9 cellular contexts compared by ENCODE assay signal in the genomic region with DNA sequence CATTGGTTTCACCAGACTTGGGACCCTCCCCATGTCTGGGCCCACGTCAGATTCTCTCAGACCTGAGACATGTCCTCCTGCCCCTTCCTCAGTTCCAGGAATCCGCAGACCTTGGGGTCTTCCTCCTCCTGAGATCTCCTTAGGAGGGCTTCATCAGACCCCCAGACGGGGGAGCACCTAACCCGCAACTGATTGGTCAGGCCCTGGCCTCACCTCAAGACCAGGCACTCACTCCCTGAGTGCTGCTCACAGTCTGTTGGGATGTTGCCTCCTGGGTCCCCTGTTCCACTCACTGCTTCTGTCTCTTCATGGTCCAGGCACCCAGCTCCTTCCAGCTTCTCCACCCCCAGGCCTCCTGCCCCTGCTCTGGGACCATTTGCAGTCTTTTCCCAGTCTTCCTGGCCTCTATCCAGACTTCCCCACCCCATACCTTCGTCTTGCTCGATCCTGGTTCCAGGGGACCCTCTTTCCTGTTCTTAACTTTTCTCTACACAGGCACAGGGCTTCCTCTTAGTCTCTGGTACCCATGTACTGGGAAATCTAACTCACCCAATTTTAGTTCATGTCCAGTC. TPM values are rescaled to one million over a fixed set of nuclear protein-coding genes. Genes with fewer than 3 reads are reported as not detected.
DNase-seq lines count a peak whose midpoint lies in the region; ATAC-seq lines count a peak whose summit lies in the region.
"Had no signal": no experiment of that assay in that cellular context is flagged by ENCODE, and none has a peak within 500 bp of the region (broad histone marks: within the 10 kb centered on the region; RNA-seq: fewer than 3 reads in every experiment).

No MANE protein-coding gene starts in this region.

- H3K4me1 ChIP-seq in subcutaneous abdominal adipose tissue (ENCODE audit: control insufficient read depth in 5 of 5, insufficient read depth in 5 of 5, low read length in 5 of 5) = peaks cover 12 to 32% (median 31%) of the 10 kb centered on the region in 5 donors

- H3K9me3 Mint-ChIP-seq in T-helper 2 cell treated with Interferon-gamma antibody and Interleukin-4, amounts not matched to agents 5 μg/mL and 100 μg/mL, for 36 hours = no peaks in the 10 kb centered on the region
- no peaks in the 10 kb centered on the region for H3K9me3 Mint-ChIP-seq in activated T-helper 17 cell treated with anti-CD3 and anti-CD28 coated beads, Interleukin-2, amount 50 U/mL, for 72 hours
- H3K9me3 Mint-ChIP-seq in immature natural killer cell = no peaks in the 10 kb centered on the region

- H3K27ac Mint-ChIP-seq in T-helper 2 cell treated with Interferon-gamma antibody and Interleukin-4, amounts not matched to agents 5 μg/mL and 100 μg/mL, for 36 hours = peak overlapping the region; percentile 83
- peak overlapping the region; percentile 80 for H3K27ac Mint-ChIP-seq in activated T-helper 17 cell treated with anti-CD3 and anti-CD28 coated beads, Interleukin-2, amount 50 U/mL, for 72 hours
- H3K27ac Mint-ChIP-seq in immature natural killer cell = peak overlapping the region; percentile 81 to 95 (median 88)

- ATAC-seq in activated T-helper 17 cell treated with anti-CD3 and anti-CD28 coated beads, Interleukin-2, amount 50 U/mL, for 72 hours (replicated peaks) = no peak
- no peak for ATAC-seq in HG02759 (IDR thresholded peaks at IDR 0.05; ENCODE audit: unreplicated experiment)
- ATAC-seq in GM19023 (IDR thresholded peaks at IDR 0.05; ENCODE audit: unreplicated experiment) = no peak

- H3K27me3 ChIP-seq in subcutaneous abdominal adipose tissue (ENCODE audit: control insufficient read depth in 5 of 5, insufficient read depth in 4 of 5, low read length in 5 of 5) = no peaks in the 10 kb centered on the region

- peak overlapping the region; percentile 77 to 89 (median 81) for H3K9ac ChIP-seq in subcutaneous abdominal adipose tissue (ENCODE audit: low read length in 5 of 5)

- H3K4me3 ChIP-seq in subcutaneous abdominal adipose tissue (ENCODE audit: low read depth in 1 of 5, low read length in 5 of 5) = peak overlapping the region; percentile 83 to 95 (median 93)

- peaks cover 7% of the 10 kb centered on the region for H3K36me3 Mint-ChIP-seq in T-helper 2 cell treated with Interferon-gamma antibody and Interleukin-4, amounts not matched to agents 5 μg/mL and 100 μg/mL, for 36 hours (ENCODE audit: low read depth)
- peaks cover 7% of the 10 kb centered on the region for H3K36me3 Mint-ChIP-seq in activated T-helper 17 cell treated with anti-CD3 and anti-CD28 coated beads, Interleukin-2, amount 50 U/mL, for 72 hours (ENCODE audit: low read depth)
- H3K36me3 Mint-ChIP-seq in immature natural killer cell = peaks cover 0 to 7% (median 4%) of the 10 kb centered on the region in 3 donors

- H3K27me3 Mint-ChIP-seq in T-helper 2 cell treated with Interferon-gamma antibody and Interleukin-4, amounts not matched to agents 5 μg/mL and 100 μg/mL, for 36 hours (ENCODE audit: low read depth) = no peaks in the 10 kb centered on the region
- H3K27me3 Mint-ChIP-seq in activated T-helper 17 cell treated with anti-CD3 and anti-CD28 coated beads, Interleukin-2, amount 50 U/mL, for 72 hours = no peaks in the 10 kb centered on the region
- peaks cover 5 to 11% (median 8%) of the 10 kb centered on the region in 3 donors for H3K27me3 Mint-ChIP-seq in immature natural killer cell (ENCODE audit: low read depth in 3 of 3)

- H3K9me3 ChIP-seq in subcutaneous abdominal adipose tissue (ENCODE audit: control insufficient read depth in 5 of 5, low read length in 5 of 5) = no peaks in the 10 kb centered on the region

- peaks cover 0 to 4% (median 2%) of the 10 kb centered on the region in 5 donors for H3K36me3 ChIP-seq in subcutaneous abdominal adipose tissue (ENCODE audit: control insufficient read depth in 5 of 5, insufficient read depth in 5 of 5, low read length in 5 of 5)

- no peak for DNase-seq in T-helper 2 cell treated with Interferon-gamma antibody and Interleukin-4, amounts not matched to agents 5 μg/mL and 100 μg/mL, for 36 hours (ENCODE audit: low spot score)
- no peak for DNase-seq in T-helper 2 cell
- no peak for DNase-seq in immature natural killer cell
- DNase-seq in SKM-1 (lab: John Stamatoyannopoulos, UW; ENCODE audit: unreplicated experiment) = no peak
- DNase-seq: NCI-H510A treated with DMSO at 0.1 percent for 48 hours had no signal

- peak overlapping the region; percentile 90 for H3K4me3 Mint-ChIP-seq in T-helper 2 cell treated with Interferon-gamma antibody and Interleukin-4, amounts not matched to agents 5 μg/mL and 100 μg/mL, for 36 hours
- peak overlapping the region; percentile 87 for H3K4me3 Mint-ChIP-seq in activated T-helper 17 cell treated with anti-CD3 and anti-CD28 coated beads, Interleukin-2, amount 50 U/mL, for 72 hours
- H3K4me3 Mint-ChIP-seq in immature natural killer cell = peak overlapping the region; percentile 84 to 91 (median 86)

- H3K4me1 Mint-ChIP-seq in T-helper 2 cell treated with Interferon-gamma antibody and Interleukin-4, amounts not matched to agents 5 μg/mL and 100 μg/mL, for 36 hours (ENCODE audit: low read depth) = peaks cover 33% of the 10 kb centered on the region
- peaks cover 26% of the 10 kb centered on the region for H3K4me1 Mint-ChIP-seq in activated T-helper 17 cell treated with anti-CD3 and anti-CD28 coated beads, Interleukin-2, amount 50 U/mL, for 72 hours
- peaks cover 40 to 55% of the 10 kb centered on the region in 2 donors for H3K4me1 Mint-ChIP-seq in immature natural killer cell

- no peak overlapping the region for H3K27ac ChIP-seq in subcutaneous abdominal adipose tissue (ENCODE audit: low read depth, low read length)

RNA-seq across cellular contexts. Expression of a gene that starts 1.2 kb away (rescaled TPM):
- 1 to 10 TPM; 6.4 to 7.2 TPM for total RNA-seq in activated T-helper 17 cell treated with anti-CD3 and anti-CD28 coated beads, Interleukin-2, amount 50 U/mL, for 72 hours
- 1 to 10 TPM; 4.3 to 7.4 (median 5.0) TPM for polyA plus RNA-seq in immature natural killer cell

RNA-seq across cellular contexts. Expression of a gene that starts 1.4 kb away (rescaled TPM):
- total RNA-seq in activated T-helper 17 cell treated with anti-CD3 and anti-CD28 coated beads, Interleukin-2, amount 50 U/mL, for 72 hours = 10 to 100 TPM; 30.8 to 33.5 TPM
- 10 to 100 TPM; 14.6 to 24.9 (median 21.3) TPM for polyA plus RNA-seq in immature natural killer cell

RNA-seq across cellular contexts. Expression of a gene that starts 47.4 kb away (rescaled TPM):
- 10 to 100 TPM; 33.8 to 64.7 TPM for total RNA-seq in activated T-helper 17 cell treated with anti-CD3 and anti-CD28 coated beads, Interleukin-2, amount 50 U/mL, for 72 hours
- 10 to 100 TPM; 54.2 to 66.9 (median 59.3) TPM for polyA plus RNA-seq in immature natural killer cell
